8 cellular contexts compared by ENCODE assay signal in the genomic region with DNA sequence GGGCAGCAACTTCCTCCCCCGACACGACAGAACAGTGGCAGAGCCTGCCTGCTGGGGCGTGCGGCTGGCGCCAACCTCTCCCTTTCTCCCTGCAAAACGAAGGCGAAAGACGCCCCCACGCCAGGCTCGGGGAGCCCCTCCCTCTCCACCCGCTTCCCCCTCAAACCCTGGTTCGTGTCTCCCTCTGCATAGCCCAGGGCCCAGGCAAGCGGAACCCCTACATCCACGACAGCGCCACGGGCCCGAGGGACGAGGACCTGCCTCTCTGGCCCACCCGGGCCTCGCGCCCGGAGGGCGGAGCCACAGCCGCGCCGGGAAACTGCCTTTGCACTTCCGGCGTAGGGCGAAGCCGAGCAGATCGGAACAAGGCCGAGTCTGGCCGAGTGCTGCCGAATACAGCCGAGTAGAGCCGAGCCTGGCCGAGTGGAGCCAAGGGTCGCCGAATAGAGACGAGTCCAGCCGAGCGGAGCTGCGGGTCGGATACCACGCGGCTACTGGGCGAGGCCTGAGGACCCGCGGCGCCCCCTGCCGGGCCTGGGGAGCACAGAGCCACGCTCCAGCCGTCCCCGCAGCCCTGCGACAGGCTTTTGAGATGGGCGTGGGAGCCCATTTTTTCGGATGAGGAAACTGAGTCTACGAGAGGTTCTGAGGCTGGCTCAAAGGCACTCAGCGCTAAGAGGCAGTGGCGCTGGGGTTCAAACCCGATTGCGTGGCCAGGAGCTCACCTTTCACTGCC.
DNase-seq lines count a peak whose midpoint lies in the region; ATAC-seq, FAIRE-seq and TF ChIP-seq lines count a peak whose summit lies in the region.

No MANE protein-coding gene starts in this region.

- peak; percentile 93 for TF ChIP-seq POLR2A in GM18951 (IDR thresholded peaks at IDR 0.05; ENCODE audit: extremely low read depth, insufficient read depth, insufficient read length)

- DNase-seq in AG09309 (ENCODE audit: low read depth) (peak; percentile 84), NCI-H226 (peak; percentile 73), cerebellar cortex (ENCODE audit: low spot score) (peak; percentile 95)
- DNase-seq in activated CD4-positive, CD25-positive, alpha-beta regulatory T cell (lab: John Stamatoyannopoulos, UW), result peak; percentile 98 to 99 (median 99)
- peak; percentile 99 for DNase-seq in stimulated activated CD4-positive, alpha-beta T cell treated with anti-CD3 and anti-CD28 coated beads, Interleukin-12 subunit alpha, Interleukin-12 subunit beta, amount 100 ng/mL, for 4 hours

- ATAC-seq in HG03196 (IDR thresholded peaks at IDR 0.05; ENCODE audit: unreplicated experiment), result peak; percentile 92

- TF ChIP-seq CTCF in AG09309 (IDR thresholded peaks at IDR 0.05; ENCODE audit: control insufficient read depth, insufficient read depth, low read depth, low read length, missing control alignments), result peak; percentile 92

- in situ Hi-C loops in GM18951 (cut with MboI; ENCODE audit: low sequenced_read_pairs, unreplicated experiment), result no loop called here

- H3K4me3 ChIP-seq in AG09309 (ENCODE audit: control insufficient read depth, low read depth, low read length), result peak overlapping the region; percentile 72

- FAIRE-seq in islet of Langerhans (lab: Jason Lieb, UNC), result peak; percentile 76

Comparison
In these comparisons a context has a peak if more than half of its experiments do, and no peak if none do; other contexts are left out.
1. Peak in every context shown above with its lines: DNase-seq, ATAC-seq and H3K4me3 ChIP-seq.